29 cellular contexts compared by ENCODE assay signal in the genomic region with DNA sequence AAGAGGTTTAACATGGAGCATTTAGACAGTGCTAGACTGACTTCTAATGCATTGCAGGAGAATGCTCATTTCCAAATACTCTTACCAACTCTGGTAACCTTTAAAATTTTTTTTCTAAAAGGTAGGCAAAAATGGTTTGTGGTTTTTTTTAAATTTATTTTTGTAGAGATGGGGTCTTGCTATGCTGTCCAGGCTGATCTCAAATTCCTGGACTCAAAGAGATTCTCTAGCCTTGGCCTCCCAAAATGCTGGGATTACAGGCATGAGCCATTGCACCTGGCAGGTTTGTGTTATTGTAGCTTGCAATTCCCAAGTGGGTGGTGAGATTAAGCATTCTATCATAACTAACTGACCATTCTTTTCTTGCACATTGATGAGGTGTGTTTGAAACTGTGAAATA.
"Had no signal": no experiment of that assay in that cellular context is flagged by ENCODE, and none has a peak within 500 bp of the region (broad histone marks: within the 10 kb centered on the region; RNA-seq: fewer than 3 reads in every experiment).

No MANE protein-coding gene starts in this region.

- FAIRE-seq: urothelium cell line had no signal

- H3K36me3 Mint-ChIP-seq: stimulated activated effector memory CD8-positive, alpha-beta T cell treated with anti-CD3 and anti-CD28 coated beads, Interleukin-12 subunit alpha, Interleukin-12 subunit beta, amount 100 ng/mL, for 72 hours; stimulated activated memory B cell treated with anti-CD40 and anti-IgM and Interleukin-4, amounts not matched to agents 10 μg/mL and 1 μg/mL and 100 μg/mL, for 72 hours; stimulated activated naive B cell treated with anti-CD40 and anti-IgM and Interleukin-4, amounts not matched to agents 10 μg/mL and 1 μg/mL and 100 μg/mL, for 72 hours; type B pancreatic cell had no signal

- ATAC-seq: stimulated activated effector memory CD8-positive, alpha-beta T cell treated with anti-CD3 and anti-CD28 coated beads, Interleukin-12 subunit alpha, Interleukin-12 subunit beta, amount 100 ng/mL, for 72 hours; stimulated activated memory B cell treated with anti-CD40 and anti-IgM and Interleukin-4, amounts not matched to agents 10 μg/mL and 1 μg/mL and 100 μg/mL, for 72 hours; stimulated activated naive B cell treated with anti-CD40 and anti-IgM and Interleukin-4, amounts not matched to agents 10 μg/mL and 1 μg/mL and 100 μg/mL, for 72 hours; stimulated activated naive CD8-positive, alpha-beta T cell treated with anti-CD3 and anti-CD28 coated beads, Interleukin-15, amount 100 ng/mL, for 72 hours; stimulated activated naive CD8-positive, alpha-beta T cell treated with anti-CD3 and anti-CD28 coated beads, Interleukin-15, Interleukin-2, amounts not matched to agents 100 U/mL and 50 U/mL, for 24 hours; upper lobe of right lung had no signal

- H3K9me3 ChIP-seq: stomach, suprapubic skin, testis, thoracic aorta, thyroid gland, tibial artery, tibial nerve, transverse colon, upper lobe of left lung, upper lobe of right lung, uterus, vagina had no signal

- H3K4me3 Mint-ChIP-seq: stimulated activated effector memory CD8-positive, alpha-beta T cell treated with anti-CD3 and anti-CD28 coated beads, Interleukin-12 subunit alpha, Interleukin-12 subunit beta, amount 100 ng/mL, for 72 hours; stimulated activated memory B cell treated with anti-CD40 and anti-IgM and Interleukin-4, amounts not matched to agents 10 μg/mL and 1 μg/mL and 100 μg/mL, for 72 hours; stimulated activated naive B cell treated with anti-CD40 and anti-IgM and Interleukin-4, amounts not matched to agents 10 μg/mL and 1 μg/mL and 100 μg/mL, for 72 hours; stimulated activated naive CD8-positive, alpha-beta T cell treated with anti-CD3 and anti-CD28 coated beads, Interleukin-15, amount 100 ng/mL, for 72 hours; stimulated activated naive CD8-positive, alpha-beta T cell treated with anti-CD3 and anti-CD28 coated beads, Interleukin-15, Interleukin-2, amounts not matched to agents 100 ng/mL and 50 ng/mL, for 24 hours; type B pancreatic cell had no signal

- H3K4me1 Mint-ChIP-seq: stimulated activated effector memory CD8-positive, alpha-beta T cell treated with anti-CD3 and anti-CD28 coated beads, Interleukin-12 subunit alpha, Interleukin-12 subunit beta, amount 100 ng/mL, for 72 hours; stimulated activated memory B cell treated with anti-CD40 and anti-IgM and Interleukin-4, amounts not matched to agents 10 μg/mL and 1 μg/mL and 100 μg/mL, for 72 hours; stimulated activated naive B cell treated with anti-CD40 and anti-IgM and Interleukin-4, amounts not matched to agents 10 μg/mL and 1 μg/mL and 100 μg/mL, for 72 hours; stimulated activated naive CD8-positive, alpha-beta T cell treated with anti-CD3 and anti-CD28 coated beads, Interleukin-15, amount 100 ng/mL, for 72 hours had no signal

- H3K27me3 Mint-ChIP-seq: stimulated activated memory B cell treated with anti-CD40 and anti-IgM and Interleukin-4, amounts not matched to agents 10 μg/mL and 1 μg/mL and 100 μg/mL, for 72 hours; stimulated activated naive CD8-positive, alpha-beta T cell treated with anti-CD3 and anti-CD28 coated beads, Interleukin-15, amount 100 ng/mL, for 72 hours; type B pancreatic cell had no signal

- H3K9me3 Mint-ChIP-seq: stimulated activated effector memory CD8-positive, alpha-beta T cell treated with anti-CD3 and anti-CD28 coated beads, Interleukin-12 subunit alpha, Interleukin-12 subunit beta, amount 100 ng/mL, for 72 hours; stimulated activated memory B cell treated with anti-CD40 and anti-IgM and Interleukin-4, amounts not matched to agents 10 μg/mL and 1 μg/mL and 100 μg/mL, for 72 hours; stimulated activated naive B cell treated with anti-CD40 and anti-IgM and Interleukin-4, amounts not matched to agents 10 μg/mL and 1 μg/mL and 100 μg/mL, for 72 hours; stimulated activated naive CD8-positive, alpha-beta T cell treated with anti-CD3 and anti-CD28 coated beads, Interleukin-15, amount 100 ng/mL, for 72 hours; stimulated activated naive CD8-positive, alpha-beta T cell treated with anti-CD3 and anti-CD28 coated beads, Interleukin-15, Interleukin-2, amounts not matched to agents 100 ng/mL and 50 ng/mL, for 24 hours; type B pancreatic cell had no signal

- H3K4me3 ChIP-seq: stomach, suprapubic skin, testis, thoracic aorta, thyroid gland, tibial artery, tibial nerve, transverse colon, upper lobe of left lung, upper lobe of right lung, uterus, vagina had no signal

- H3K27ac Mint-ChIP-seq: stimulated activated effector memory CD8-positive, alpha-beta T cell treated with anti-CD3 and anti-CD28 coated beads, Interleukin-12 subunit alpha, Interleukin-12 subunit beta, amount 100 ng/mL, for 72 hours; stimulated activated memory B cell treated with anti-CD40 and anti-IgM and Interleukin-4, amounts not matched to agents 10 μg/mL and 1 μg/mL and 100 μg/mL, for 72 hours; stimulated activated naive B cell treated with anti-CD40 and anti-IgM and Interleukin-4, amounts not matched to agents 10 μg/mL and 1 μg/mL and 100 μg/mL, for 72 hours; stimulated activated naive CD8-positive, alpha-beta T cell treated with anti-CD3 and anti-CD28 coated beads, Interleukin-15, amount 100 ng/mL, for 72 hours; stimulated activated naive CD8-positive, alpha-beta T cell treated with anti-CD3 and anti-CD28 coated beads, Interleukin-15, Interleukin-2, amounts not matched to agents 100 ng/mL and 50 ng/mL, for 24 hours; type B pancreatic cell had no signal

- H3K27me3 ChIP-seq: suprapubic skin, testis, thyroid gland, tibial nerve, transverse colon, upper lobe of left lung, upper lobe of right lung, uterus, vagina had no signal

- H3K4me1 ChIP-seq: suprapubic skin, thyroid gland, tibial artery, transverse colon, upper lobe of left lung, upper lobe of right lung, uterus, vagina had no signal

- DNase-seq: stimulated activated CD4-positive, alpha-beta T cell treated with anti-CD3 and anti-CD28 coated beads, Interleukin-2, amount 100 ng/mL, for 48 hours; stimulated activated CD4-positive, alpha-beta T cell treated with anti-CD3 and anti-CD28 coated beads, Interleukin-4, amount 100 ng/mL, for 1 hour; stimulated activated CD4-positive, alpha-beta T cell treated with anti-CD3 and anti-CD28 coated beads, Interleukin-4, amount 100 ng/mL, for 24 hours; stimulated activated CD4-positive, alpha-beta T cell treated with anti-CD3 and anti-CD28 coated beads, Interleukin-4, amount 100 ng/mL, for 4 hours; stimulated activated CD8-positive, alpha-beta memory T cell treated with anti-CD3 and anti-CD28 coated beads, Interleukin-4, amount 100 ng/mL, for 48 hours; stimulated activated naive B cell treated with anti-CD40 and anti-IgM and Interleukin-4, amounts not matched to agents 10 μg/mL and 1 μg/mL and 100 μg/mL, for 72 hours; stimulated activated naive CD4-positive, alpha-beta T cell; stimulated activated naive CD4-positive, alpha-beta T cell treated with Interleukin-2 at 50 U/mL for 16 hours; stimulated activated naive CD8-positive, alpha-beta T cell treated with anti-CD3 and anti-CD28 coated beads, Interleukin-15, amount 100 ng/mL, for 72 hours; stimulated activated naive CD8-positive, alpha-beta T cell treated with anti-CD3 and anti-CD28 coated beads, Interleukin-15, Interleukin-2, amounts not matched to agents 100 U/mL and 50 U/mL, for 24 hours; stomach; substantia nigra; testis; thyroid gland; transverse colon; trophoblast cell; upper lobe of left lung; uterus had no signal

- H3K36me3 ChIP-seq: stomach, suprapubic skin, thoracic aorta, thyroid gland, tibial artery, tibial nerve, transverse colon, upper lobe of left lung, upper lobe of right lung, uterus, vagina had no signal

- H3K27ac ChIP-seq: stomach, suprapubic skin, testis, thoracic aorta, thyroid gland, tibial artery, tibial nerve, transverse colon, upper lobe of left lung, upper lobe of right lung, uterus, vagina had no signal
